ENCODE assay signal across 8 cellular contexts in genomic region chr16:31064882-31065461, GRCh38. TPM values are rescaled to one million over a fixed set of nuclear protein-coding genes. Genes with fewer than 3 reads are reported as not detected.
DNase-seq lines count a peak whose midpoint lies in the region; ATAC-seq and TF ChIP-seq lines count a peak whose summit lies in the region.

No MANE protein-coding gene starts in this region.

- H4K20me1 ChIP-seq in Karpas-422 (ENCODE audit: insufficient read depth, low read depth, low read length) = no peaks in the 10 kb centered on the region

- H3K4me1 ChIP-seq in SJCRH30 (peaks cover 24% of the 10 kb centered on the region), psoas muscle (peaks cover 11% of the 10 kb centered on the region), Karpas-422 (ENCODE audit: low read length) (no peaks in the 10 kb centered on the region)

- peaks cover 44% of the 10 kb centered on the region for H3K79me2 ChIP-seq in Karpas-422 (ENCODE audit: low read length)

- DNase-seq in D341Med (ENCODE audit: low spot score) (peak; percentile 90), SJCRH30 (peak; percentile 99 to 100), psoas muscle (peak; percentile 80 to 84), NCI-H446 (lab: John Stamatoyannopoulos, UW) (no peak), Karpas-422 (no peak), medulla oblongata (ENCODE audit: extremely low spot score) (no peak)

- H3K9me2 ChIP-seq in Karpas-422 (replicated peaks; ENCODE audit: insufficient read depth, low read length) = no peaks in the 10 kb centered on the region

- H3K27me3 ChIP-seq in SJCRH30 = no peaks in the 10 kb centered on the region
- no peaks in the 10 kb centered on the region for H3K27me3 ChIP-seq in psoas muscle (ENCODE audit: insufficient read depth in 3 of 3, low read length in 2 of 3)
- H3K27me3 ChIP-seq in Karpas-422 (ENCODE audit: low read length) = no peaks in the 10 kb centered on the region

- H3K27ac ChIP-seq in SJCRH30 (peak overlapping the region; percentile 91), psoas muscle (peak overlapping the region; percentile 81), Karpas-422 (ENCODE audit: low read length) (no peak overlapping the region)

- no peak overlapping the region for H3K4me2 ChIP-seq in Karpas-422 (ENCODE audit: low read depth, low read length, poor library complexity, severe bottlenecking)

- no peak overlapping the region for H3K9ac ChIP-seq in Karpas-422 (ENCODE audit: low read length)

- H3K4me3 ChIP-seq in SJCRH30 (no peak overlapping the region), psoas muscle (no peak overlapping the region), Karpas-422 (ENCODE audit: low read length) (no peak overlapping the region)

- H3K36me3 ChIP-seq in SJCRH30 = peaks cover 43% of the 10 kb centered on the region
- H3K36me3 ChIP-seq in psoas muscle (ENCODE audit: insufficient read depth in 1 of 2, low read depth in 1 of 2) = peaks cover 0 to 34% of the 10 kb centered on the region in 2 donors
- 0 out of 2 replicates have a peak, but pooled peaks cover 3% of the 10 kb centered on the region for H3K36me3 ChIP-seq in Karpas-422 (ENCODE audit: insufficient read depth, low read length)

- WGBS in psoas muscle, 3 donors = 25 to 34% (median 26%) methylated on average over 4 of the region's 4 CpGs

- no peak for TF ChIP-seq CTCF in psoas muscle (IDR thresholded peaks at IDR 0.05)

- ATAC-seq in esophagus mucosa = peak; percentile 27
- peak; percentile 92 to 97 (median 94) for ATAC-seq in psoas muscle
- no peak for ATAC-seq in HG03442 (IDR thresholded peaks at IDR 0.05; ENCODE audit: unreplicated experiment)

- intact Hi-C loops in psoas muscle (cut with DNase I) = no loop called here

- H3K9me3 ChIP-seq in SJCRH30 (replicated peaks) (no peaks in the 10 kb centered on the region), psoas muscle (no peaks in the 10 kb centered on the region), Karpas-422 (ENCODE audit: low read length) (no peaks in the 10 kb centered on the region)

- no peak overlapping the region for H2AFZ ChIP-seq in Karpas-422 (ENCODE audit: low read length)

RNA-seq across cellular contexts. Expression of gene ZNF668, which starts 9.1 kb away (rescaled TPM):
- total RNA-seq in SJCRH30 (2014; rRNA removed; shearing (Covaris generic)) = 21.5 and 21.8 TPM in 2 replicates
- total RNA-seq in esophagus mucosa = 5.3 TPM
- total RNA-seq in psoas muscle = 1 to 10 TPM; 5.3 to 7.5 (median 5.8) TPM
- 10 to 100 TPM in 2 of 3 donors, 1 to 10 TPM in 1; 7.2 to 12.3 (median 10.9) TPM for polyA plus RNA-seq in psoas muscle
- total RNA-seq in Karpas-422 (2014; rRNA removed; shearing (Covaris generic); ENCODE audit: low replicate concordance) = 6.0 and 7.7 TPM in 2 replicates

RNA-seq across cellular contexts. Expression of gene ZNF646, which starts 9.2 kb away (rescaled TPM):
- total RNA-seq in SJCRH30 (2014; rRNA removed; shearing (Covaris generic)) = 20.3 and 26.4 TPM in 2 replicates
- total RNA-seq in esophagus mucosa (9.0 TPM), psoas muscle (10 to 100 TPM in 2 of 4 donors, 1 to 10 TPM in 2; 8.4 to 22.6 (median 12.3) TPM)
- 10 to 100 TPM in 1 of 3 donors, 1 to 10 TPM in 2; 4.0 to 20.8 (median 5.9) TPM for polyA plus RNA-seq in psoas muscle
- 22.0 and 23.3 TPM in 2 replicates for total RNA-seq in Karpas-422 (2014; rRNA removed; shearing (Covaris generic); ENCODE audit: low replicate concordance)

RNA-seq across cellular contexts. Expression of gene PRSS53, which starts 23.8 kb away (rescaled TPM):
- total RNA-seq in SJCRH30 (2014; rRNA removed; shearing (Covaris generic)) = 2.8 and 4.3 TPM in 2 replicates
- total RNA-seq in esophagus mucosa (0.48 TPM), psoas muscle (under 1 TPM; 0.32 to 0.90 (median 0.48) TPM)
- polyA plus RNA-seq in psoas muscle = under 1 TPM; 0.17 to 0.56 (median 0.31) TPM
- 3.2 and 4.0 TPM in 2 replicates for total RNA-seq in Karpas-422 (2014; rRNA removed; shearing (Covaris generic); ENCODE audit: low replicate concordance)

RNA-seq across cellular contexts. Expression of gene VKORC1, which starts 29.6 kb away (rescaled TPM):
- 145 and 149 TPM in 2 replicates for total RNA-seq in SJCRH30 (2014; rRNA removed; shearing (Covaris generic))
- 22.3 TPM for total RNA-seq in esophagus mucosa
- 10 to 100 TPM; 13.3 to 17.8 (median 16.5) TPM for total RNA-seq in psoas muscle
- polyA plus RNA-seq in psoas muscle = 10 to 100 TPM; 28.6 to 57.0 (median 48.3) TPM
- 70.2 and 93.9 TPM in 2 replicates for total RNA-seq in Karpas-422 (2014; rRNA removed; shearing (Covaris generic); ENCODE audit: low replicate concordance)

RNA-seq across cellular contexts. Expression of gene STX4, which starts 31.6 kb away (rescaled TPM):
- total RNA-seq in SJCRH30 (2014; rRNA removed; shearing (Covaris generic)) = 22.6 and 23.9 TPM in 2 replicates
- total RNA-seq in esophagus mucosa (42.8 TPM), psoas muscle (10 to 100 TPM; 47.6 to 57.8 (median 51.6) TPM)
- 100 to 1,000 TPM in 1 of 3 donors, 10 to 100 TPM in 2; 61.8 to 123 (median 83.3) TPM for polyA plus RNA-seq in psoas muscle
- 16.6 and 16.7 TPM in 2 replicates for total RNA-seq in Karpas-422 (2014; rRNA removed; shearing (Covaris generic); ENCODE audit: low replicate concordance)

Comparison
In these comparisons a context has a peak if more than half of its experiments do, and no peak if none do; other contexts are left out.
1. DNase-seq: peak in D341Med (single experiment), SJCRH30 (2 of 2) and psoas muscle (2 of 2); none in NCI-H446 (0 of 2), Karpas-422 (single experiment) and medulla oblongata (single experiment).